In the genomic region with DNA sequence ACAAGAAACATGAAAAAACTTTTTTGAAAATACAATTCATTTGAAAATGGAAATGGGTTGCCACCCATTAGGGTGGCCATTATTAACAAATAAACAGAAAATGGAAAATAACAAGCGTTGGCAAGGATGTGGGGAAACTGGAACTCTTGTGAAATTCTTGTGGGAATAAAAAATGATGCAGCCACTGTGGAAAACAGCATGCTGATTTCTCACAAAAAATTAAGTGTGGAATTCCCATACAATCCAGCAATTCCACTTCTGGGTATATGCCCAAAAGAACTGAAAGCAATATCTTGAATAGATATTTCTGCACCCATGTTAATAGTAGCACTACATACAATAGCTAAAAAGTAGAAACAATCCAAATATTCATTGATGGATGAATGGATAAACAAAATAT, we compare ENCODE assay signal across 15 cellular contexts.
"Had no signal": no experiment of that assay in that cellular context is flagged by ENCODE, and none has a peak within 500 bp of the region (broad histone marks: within the 10 kb centered on the region; RNA-seq: fewer than 3 reads in every experiment).

No MANE protein-coding gene starts in this region.

- H3K9me3 Mint-ChIP-seq: activated naive CD8-positive, alpha-beta T cell treated with anti-CD3 and anti-CD28 coated beads, Interleukin-2, amount 50 U/mL, for 24 hours had no signal

- H3K36me3 ChIP-seq: neural progenitor cell, ovary, upper lobe of left lung had no signal

- H3K4me3 ChIP-seq: lung, neural progenitor cell, ovary, upper lobe of left lung had no signal

- DNase-seq: activated CD4-positive, CD25-positive, alpha-beta regulatory T cell treated with anti-CD3 and anti-CD28 coated beads, Interleukin-2, amount 50 U/mL, for 72 hours; activated naive CD4-positive, alpha-beta T cell; activated naive CD8-positive, alpha-beta T cell treated with anti-CD3 and anti-CD28 coated beads, Interleukin-2, amount 50 U/mL, for 24 hours; activated T-cell treated with anti-CD3 and anti-CD28 coated beads for 4 hours; foreskin fibroblast; left cardiac atrium; naive B cell; ovary; stimulated activated CD4-positive, alpha-beta T cell treated with anti-CD3 and anti-CD28 coated beads, Interleukin-12 subunit alpha, Interleukin-12 subunit beta, amount 100 ng/mL, for 4 hours; stimulated activated CD4-positive, alpha-beta T cell treated with anti-CD3 and anti-CD28 coated beads, Interleukin-2, amount 100 ng/mL, for 24 hours; upper lobe of left lung had no signal

- ATAC-seq: activated naive CD8-positive, alpha-beta T cell treated with anti-CD3 and anti-CD28 coated beads, Interleukin-2, amount 50 U/mL, for 24 hours; stimulated activated memory B cell treated with anti-CD40 and anti-IgM and Interleukin-4, amounts not matched to agents 10 μg/mL and 1 μg/mL and 100 μg/mL, for 72 hours had no signal

- H3K9me3 ChIP-seq: ovary, upper lobe of left lung had no signal

- H3K4me1 Mint-ChIP-seq: activated naive CD8-positive, alpha-beta T cell treated with anti-CD3 and anti-CD28 coated beads, Interleukin-2, amount 50 U/mL, for 24 hours; naive B cell; neural progenitor cell; stimulated activated memory B cell treated with anti-CD40 and anti-IgM and Interleukin-4, amounts not matched to agents 10 μg/mL and 1 μg/mL and 100 μg/mL, for 72 hours had no signal

- H3K27me3 Mint-ChIP-seq: activated naive CD8-positive, alpha-beta T cell treated with anti-CD3 and anti-CD28 coated beads, Interleukin-2, amount 50 U/mL, for 24 hours; naive B cell; stimulated activated memory B cell treated with anti-CD40 and anti-IgM and Interleukin-4, amounts not matched to agents 10 μg/mL and 1 μg/mL and 100 μg/mL, for 72 hours had no signal

- H3K27ac ChIP-seq: epithelial cell of prostate, neural progenitor cell, ovary had no signal

- H3K4me1 ChIP-seq: neural progenitor cell had no signal

- H3K27ac Mint-ChIP-seq: activated naive CD8-positive, alpha-beta T cell treated with anti-CD3 and anti-CD28 coated beads, Interleukin-2, amount 50 U/mL, for 24 hours; naive B cell; neural progenitor cell; stimulated activated memory B cell treated with anti-CD40 and anti-IgM and Interleukin-4, amounts not matched to agents 10 μg/mL and 1 μg/mL and 100 μg/mL, for 72 hours had no signal

- H3K36me3 Mint-ChIP-seq: naive B cell; stimulated activated memory B cell treated with anti-CD40 and anti-IgM and Interleukin-4, amounts not matched to agents 10 μg/mL and 1 μg/mL and 100 μg/mL, for 72 hours had no signal

- H3K4me3 Mint-ChIP-seq: activated naive CD8-positive, alpha-beta T cell treated with anti-CD3 and anti-CD28 coated beads, Interleukin-2, amount 50 U/mL, for 24 hours; naive B cell; neural progenitor cell; stimulated activated memory B cell treated with anti-CD40 and anti-IgM and Interleukin-4, amounts not matched to agents 10 μg/mL and 1 μg/mL and 100 μg/mL, for 72 hours had no signal

- H3K27me3 ChIP-seq: neural progenitor cell, ovary, upper lobe of left lung had no signal
